In the genomic region with DNA sequence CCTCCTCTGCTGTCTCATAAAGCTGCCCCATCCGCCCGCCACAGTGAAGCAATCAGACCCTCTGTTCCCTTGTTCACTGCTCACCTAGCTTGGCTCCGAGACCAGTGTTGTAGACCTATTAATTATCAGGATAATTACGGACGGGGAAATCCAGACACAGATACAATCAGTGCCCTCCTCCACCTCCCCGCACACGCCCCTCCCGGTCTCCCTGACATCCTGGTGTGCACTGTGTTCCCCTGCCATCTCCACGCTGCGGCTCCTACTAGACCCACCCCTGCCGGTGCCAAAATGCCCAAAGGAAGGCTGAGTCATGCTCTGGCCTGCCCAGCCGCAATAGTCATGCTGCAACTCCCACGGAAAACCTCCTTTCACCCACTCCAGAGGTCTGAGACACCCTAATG, we compare ENCODE assay signal across 11 cellular contexts.
DNase-seq lines count a peak whose midpoint lies in the region; ATAC-seq and TF ChIP-seq lines count a peak whose summit lies in the region.
"Had no signal": no experiment of that assay in that cellular context is flagged by ENCODE, and none has a peak within 500 bp of the region (broad histone marks: within the 10 kb centered on the region; RNA-seq: fewer than 3 reads in every experiment).

No MANE protein-coding gene starts in this region.

- TF ChIP-seq POLR2A in GM18505 (IDR thresholded peaks at IDR 0.05; ENCODE audit: borderline replicate concordance, extremely low read depth, insufficient read depth, insufficient read length), result no peak

- H3K36me3 ChIP-seq in osteoblast (ENCODE audit: insufficient read depth, low read length), result no peaks in the 10 kb centered on the region

- H3K27ac ChIP-seq in osteoblast (ENCODE audit: low read depth, low read length), result no peak overlapping the region

- no peaks in the 10 kb centered on the region for H4K20me1 ChIP-seq in osteoblast (ENCODE audit: insufficient read depth, low read length)

- ATAC-seq in GM18505 (IDR thresholded peaks at IDR 0.05; ENCODE audit: unreplicated experiment), result no peak
- no peak for ATAC-seq in activated CD4-positive, CD25-positive, alpha-beta regulatory T cell treated with anti-CD3 and anti-CD28 coated beads, Interleukin-2, amount 50 U/mL, for 24 hours

- no peak for TF ChIP-seq CTCF in osteoblast (IDR thresholded peaks at IDR 0.05; ENCODE audit: extremely low read depth, low read depth, low read length)
- no peak for TF ChIP-seq CTCF in GM13977 (IDR thresholded peaks at IDR 0.05; ENCODE audit: extremely low read depth, insufficient read depth, missing control alignments)

- in situ Hi-C loops in T47D (cut with HindIII; ENCODE audit: low pct_unique_long_range_greater_than_20kb, low sequenced_read_pairs), result no loop called here
- in situ Hi-C loops in GM13977 (cut with MboI; ENCODE audit: low pct_unique_long_range_greater_than_20kb, low sequenced_read_pairs, unreplicated experiment), result no loop called here

- no peaks in the 10 kb centered on the region for H3K9me3 ChIP-seq in osteoblast (ENCODE audit: low read depth, low read length)

- DNase-seq in EH (ENCODE audit: low read depth), result peak; percentile 52
- peak; percentile 68 for DNase-seq in NCI-H146 (lab: John Stamatoyannopoulos, UW)
- DNase-seq in T47D (ENCODE audit: low read depth in 1 of 2, low spot score in 1 of 2), result peak; percentile 37 to 67
- DNase-seq in osteoblast (ENCODE audit: insufficient read length, low spot score, missing footprints), result peak; percentile 91
- DNase-seq in GM13977 (ENCODE audit: low spot score), result no peak
- no peak for DNase-seq in NCI-H526 (lab: John Stamatoyannopoulos, UW)
- DNase-seq: activated naive CD8-positive, alpha-beta T cell treated with anti-CD3 and anti-CD28 coated beads, Interleukin-2, amount 10 ng/mL, durations not matched to agents 7 days and 5 days; GDM1; NCI-H187 had no signal

- no peaks in the 10 kb centered on the region for H3K79me2 ChIP-seq in osteoblast (ENCODE audit: insufficient read depth, low read length)

- H3K27me3 ChIP-seq in osteoblast (ENCODE audit: insufficient read depth, low read length), result no peaks in the 10 kb centered on the region

- H2AFZ ChIP-seq in osteoblast (ENCODE audit: low read length), result peak overlapping the region; percentile 3

- peaks cover 26% of the 10 kb centered on the region for H3K4me1 ChIP-seq in osteoblast (ENCODE audit: insufficient read depth, low read length)

- H3K4me2 ChIP-seq in osteoblast (ENCODE audit: insufficient read depth, low read length), result peak overlapping the region; percentile 34

- no peak overlapping the region for H3K4me3 ChIP-seq in osteoblast (ENCODE audit: insufficient read depth, low read length)

Comparison
In these comparisons a context has a peak if more than half of its experiments do, and no peak if none do; other contexts are left out.
1. DNase-seq: peak in EH (single experiment), NCI-H146 (single experiment), T47D (2 of 2) and osteoblast (single experiment); none in GM13977 (single experiment) and NCI-H526 (0 of 2).